In the genomic region with DNA sequence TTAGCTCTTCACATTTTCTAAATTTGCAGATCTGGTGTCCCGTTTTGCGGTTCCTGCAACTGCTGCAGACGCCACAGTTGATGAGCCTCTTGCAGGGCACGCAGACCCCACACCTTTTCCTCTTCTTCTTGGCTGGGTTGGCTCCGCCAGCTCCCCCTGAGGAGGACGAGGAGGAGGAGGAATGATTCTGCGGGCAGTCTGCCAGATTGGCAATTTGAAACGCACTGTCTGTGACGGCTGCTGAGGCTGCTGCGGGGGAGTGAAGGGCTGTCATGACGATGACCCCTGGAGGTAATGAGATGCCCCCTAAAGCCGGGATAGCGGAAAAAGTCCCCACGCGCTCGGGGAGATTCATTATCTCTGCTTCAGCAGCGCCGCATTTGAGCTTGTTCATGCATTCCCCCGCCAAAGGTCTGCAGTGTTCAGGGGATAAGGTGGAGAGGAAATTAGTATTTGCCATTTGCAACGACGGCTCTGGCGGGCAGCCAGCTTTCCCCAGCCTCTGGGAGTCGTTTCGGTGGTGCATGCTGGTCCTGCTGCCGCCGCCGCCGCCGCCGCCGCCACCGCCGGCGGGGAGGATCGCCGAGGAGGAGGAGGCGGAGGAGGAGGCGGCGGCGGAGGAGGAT, we compare ENCODE assay signal across 1 cellular context.
TF ChIP-seq lines count a peak whose summit lies in the region.

No MANE protein-coding gene starts in this region.

TF ChIP-seq in K562, 482 proteins besides CTCF, POLR2A, EP300 and RAD21 (continued from another document and continues in another):
- TF ChIP-seq RAD51 (IDR thresholded peaks at IDR 0.05; ENCODE audit: borderline replicate concordance, low read depth): no peak
- TF ChIP-seq TAF15 (IDR thresholded peaks at IDR 0.05; ENCODE audit: low read depth, low read length): no peak
- TF ChIP-seq HMG20A (CRISPR knock-in tag; conservative IDR thresholded peaks at IDR 0.05): no peak
- peak; percentile 57 to 61; a peak in 3 of 4 replicates for TF ChIP-seq KDM1A (IDR thresholded peaks at IDR 0.05)
- TF ChIP-seq ZNF133 (CRISPR knock-in tag; IDR thresholded peaks at IDR 0.05): no peak
- TF ChIP-seq RFX1 (IDR thresholded peaks at IDR 0.05): peak; percentile 76
- TF ChIP-seq, protein P1, sequence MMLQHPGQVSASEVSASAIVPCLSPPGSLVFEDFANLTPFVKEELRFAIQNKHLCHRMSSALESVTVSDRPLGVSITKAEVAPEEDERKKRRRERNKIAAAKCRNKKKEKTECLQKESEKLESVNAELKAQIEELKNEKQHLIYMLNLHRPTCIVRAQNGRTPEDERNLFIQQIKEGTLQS (IDR thresholded peaks at IDR 0.05): no peak
- TF ChIP-seq, protein P1 (CRISPR knock-in tag; conservative IDR thresholded peaks at IDR 0.05): no peak
- no peak for TF ChIP-seq PHB2 (IDR thresholded peaks at IDR 0.05; ENCODE audit: low read depth)
- 0 out of 4 replicates have a peak, but pooled peaks of 1 of the 2 experiments have one; percentile 11 for TF ChIP-seq TRIM24 (IDR thresholded peaks at IDR 0.05)
- TF ChIP-seq RB1 (IDR thresholded peaks at IDR 0.05; ENCODE audit: low read depth): 0 out of 2 replicates have a peak, but pooled peaks have one; percentile 21
- peak; percentile 61; the same call in 1 of the 2 replicates for TF ChIP-seq ARID1B (IDR thresholded peaks at IDR 0.05)
- peak; percentile 56 for TF ChIP-seq CBFA2T2 (conservative IDR thresholded peaks at IDR 0.05)
- TF ChIP-seq, protein P2, sequence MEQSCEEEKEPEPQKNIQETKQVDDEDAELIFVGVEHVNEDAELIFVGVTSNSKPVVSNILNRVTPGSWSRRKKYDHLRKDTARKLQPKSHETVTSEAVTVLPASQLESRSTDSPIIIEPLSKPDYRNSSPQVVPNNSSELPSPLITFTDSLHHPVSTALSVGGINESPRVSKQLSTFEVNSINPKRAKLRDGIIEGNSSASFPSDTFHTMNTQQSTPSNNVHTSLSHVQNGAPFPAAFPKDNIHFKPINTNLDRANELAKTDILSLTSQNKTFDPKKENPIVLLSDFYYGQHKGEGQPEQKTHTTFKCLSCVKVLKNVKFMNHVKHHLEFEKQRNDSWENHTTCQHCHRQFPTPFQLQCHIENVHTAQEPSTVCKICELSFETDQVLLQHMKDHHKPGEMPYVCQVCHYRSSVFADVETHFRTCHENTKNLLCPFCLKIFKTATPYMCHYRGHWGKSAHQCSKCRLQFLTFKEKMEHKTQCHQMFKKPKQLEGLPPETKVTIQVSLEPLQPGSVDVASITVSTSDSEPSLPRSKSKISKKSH (CRISPR knock-in tag; IDR thresholded peaks at IDR 0.05): no peak
- no peak for TF ChIP-seq U2AF1 (optimal IDR thresholded peaks at IDR 0.05; ENCODE audit: low read depth, low read length)
- no peak for TF ChIP-seq ATF1 (CRISPR knock-in tag; IDR thresholded peaks at IDR 0.05)
- TF ChIP-seq ATF1 (tag; IDR thresholded peaks at IDR 0.05): peak; percentile 72
- TF ChIP-seq CBX5 (IDR thresholded peaks at IDR 0.05; ENCODE audit: borderline replicate concordance, low read depth): 0 out of 2 replicates have a peak, but pooled peaks have one; percentile 8
- TF ChIP-seq HDAC2 (IDR thresholded peaks at IDR 0.05): peak; percentile 40; the same call in 1 of the 2 replicates
- peak; percentile 61; the same call in 1 of the 2 replicates for TF ChIP-seq NR2C1 (IDR thresholded peaks at IDR 0.05)
- peak; percentile 39; the same call in 1 of the 2 replicates for TF ChIP-seq NR2C1 (tag; IDR thresholded peaks at IDR 0.05)
- no peak for TF ChIP-seq SMARCB1 (IDR thresholded peaks at IDR 0.05; ENCODE audit: insufficient read length, low read depth)
- peak; percentile 90 for TF ChIP-seq ZNF263 (CRISPR knock-in tag; IDR thresholded peaks at IDR 0.05; ENCODE audit: borderline replicate concordance)
- TF ChIP-seq, protein P3, sequence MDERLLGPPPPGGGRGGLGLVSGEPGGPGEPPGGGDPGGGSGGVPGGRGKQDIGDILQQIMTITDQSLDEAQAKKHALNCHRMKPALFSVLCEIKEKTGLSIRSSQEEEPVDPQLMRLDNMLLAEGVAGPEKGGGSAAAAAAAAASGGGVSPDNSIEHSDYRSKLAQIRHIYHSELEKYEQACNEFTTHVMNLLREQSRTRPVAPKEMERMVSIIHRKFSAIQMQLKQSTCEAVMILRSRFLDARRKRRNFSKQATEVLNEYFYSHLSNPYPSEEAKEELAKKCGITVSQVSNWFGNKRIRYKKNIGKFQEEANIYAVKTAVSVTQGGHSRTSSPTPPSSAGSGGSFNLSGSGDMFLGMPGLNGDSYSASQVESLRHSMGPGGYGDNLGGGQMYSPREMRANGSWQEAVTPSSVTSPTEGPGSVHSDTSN (CRISPR knock-in tag; IDR thresholded peaks at IDR 0.05; ENCODE audit: low read depth): no peak
- TF ChIP-seq, protein P3 (tag; conservative IDR thresholded peaks at IDR 0.05; ENCODE audit: low read depth): 0 out of 2 replicates have a peak, but pooled peaks have one; percentile 19
- TF ChIP-seq MEIS2 (IDR thresholded peaks at IDR 0.05; ENCODE audit: partially characterized antibody): peak; percentile 61
- TF ChIP-seq, protein P4, sequence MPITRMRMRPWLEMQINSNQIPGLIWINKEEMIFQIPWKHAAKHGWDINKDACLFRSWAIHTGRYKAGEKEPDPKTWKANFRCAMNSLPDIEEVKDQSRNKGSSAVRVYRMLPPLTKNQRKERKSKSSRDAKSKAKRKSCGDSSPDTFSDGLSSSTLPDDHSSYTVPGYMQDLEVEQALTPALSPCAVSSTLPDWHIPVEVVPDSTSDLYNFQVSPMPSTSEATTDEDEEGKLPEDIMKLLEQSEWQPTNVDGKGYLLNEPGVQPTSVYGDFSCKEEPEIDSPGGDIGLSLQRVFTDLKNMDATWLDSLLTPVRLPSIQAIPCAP (CRISPR knock-in tag; IDR thresholded peaks at IDR 0.05; ENCODE audit: borderline replicate concordance): no peak
- TF ChIP-seq KLF16 (IDR thresholded peaks at IDR 0.05): peak; percentile 25; the same call in 1 of the 2 replicates
- no peak for TF ChIP-seq MXI1 (IDR thresholded peaks at IDR 0.05; ENCODE audit: low read depth, low read length)
- peak in 1 of 2 experiments; percentile 52; a peak in 2 of 4 replicates for TF ChIP-seq RCOR1 (IDR thresholded peaks at IDR 0.05; ENCODE audit: borderline replicate concordance in 1 of 2, low read depth in 2 of 2, low read length in 2 of 2)
- no peak for TF ChIP-seq TGIF2 (CRISPR knock-in tag; IDR thresholded peaks at IDR 0.05)
- TF ChIP-seq, protein P5, sequence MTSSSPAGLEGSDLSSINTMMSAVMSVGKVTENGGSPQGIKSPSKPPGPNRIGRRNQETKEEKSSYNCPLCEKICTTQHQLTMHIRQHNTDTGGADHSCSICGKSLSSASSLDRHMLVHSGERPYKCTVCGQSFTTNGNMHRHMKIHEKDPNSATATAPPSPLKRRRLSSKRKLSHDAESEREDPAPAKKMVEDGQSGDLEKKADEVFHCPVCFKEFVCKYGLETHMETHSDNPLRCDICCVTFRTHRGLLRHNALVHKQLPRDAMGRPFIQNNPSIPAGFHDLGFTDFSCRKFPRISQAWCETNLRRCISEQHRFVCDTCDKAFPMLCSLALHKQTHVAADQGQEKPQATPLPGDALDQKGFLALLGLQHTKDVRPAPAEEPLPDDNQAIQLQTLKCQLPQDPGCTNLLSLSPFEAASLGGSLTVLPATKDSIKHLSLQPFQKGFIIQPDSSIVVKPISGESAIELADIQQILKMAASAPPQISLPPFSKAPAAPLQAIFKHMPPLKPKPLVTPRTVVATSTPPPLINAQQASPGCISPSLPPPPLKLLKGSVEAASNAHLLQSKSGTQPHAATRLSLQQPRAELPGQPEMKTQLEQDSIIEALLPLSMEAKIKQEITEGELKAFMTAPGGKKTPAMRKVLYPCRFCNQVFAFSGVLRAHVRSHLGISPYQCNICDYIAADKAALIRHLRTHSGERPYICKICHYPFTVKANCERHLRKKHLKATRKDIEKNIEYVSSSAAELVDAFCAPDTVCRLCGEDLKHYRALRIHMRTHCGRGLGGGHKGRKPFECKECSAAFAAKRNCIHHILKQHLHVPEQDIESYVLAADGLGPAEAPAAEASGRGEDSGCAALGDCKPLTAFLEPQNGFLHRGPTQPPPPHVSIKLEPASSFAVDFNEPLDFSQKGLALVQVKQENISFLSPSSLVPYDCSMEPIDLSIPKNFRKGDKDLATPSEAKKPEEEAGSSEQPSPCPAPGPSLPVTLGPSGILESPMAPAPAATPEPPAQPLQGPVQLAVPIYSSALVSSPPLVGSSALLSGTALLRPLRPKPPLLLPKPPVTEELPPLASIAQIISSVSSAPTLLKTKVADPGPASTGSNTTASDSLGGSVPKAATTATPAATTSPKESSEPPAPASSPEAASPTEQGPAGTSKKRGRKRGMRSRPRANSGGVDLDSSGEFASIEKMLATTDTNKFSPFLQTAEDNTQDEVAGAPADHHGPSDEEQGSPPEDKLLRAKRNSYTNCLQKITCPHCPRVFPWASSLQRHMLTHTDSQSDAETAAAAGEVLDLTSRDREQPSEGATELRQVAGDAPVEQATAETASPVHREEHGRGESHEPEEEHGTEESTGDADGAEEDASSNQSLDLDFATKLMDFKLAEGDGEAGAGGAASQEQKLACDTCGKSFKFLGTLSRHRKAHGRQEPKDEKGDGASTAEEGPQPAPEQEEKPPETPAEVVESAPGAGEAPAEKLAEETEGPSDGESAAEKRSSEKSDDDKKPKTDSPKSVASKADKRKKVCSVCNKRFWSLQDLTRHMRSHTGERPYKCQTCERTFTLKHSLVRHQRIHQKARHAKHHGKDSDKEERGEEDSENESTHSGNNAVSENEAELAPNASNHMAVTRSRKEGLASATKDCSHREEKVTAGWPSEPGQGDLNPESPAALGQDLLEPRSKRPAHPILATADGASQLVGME (CRISPR knock-in tag; IDR thresholded peaks at IDR 0.05): no peak
- TF ChIP-seq, protein P6, sequence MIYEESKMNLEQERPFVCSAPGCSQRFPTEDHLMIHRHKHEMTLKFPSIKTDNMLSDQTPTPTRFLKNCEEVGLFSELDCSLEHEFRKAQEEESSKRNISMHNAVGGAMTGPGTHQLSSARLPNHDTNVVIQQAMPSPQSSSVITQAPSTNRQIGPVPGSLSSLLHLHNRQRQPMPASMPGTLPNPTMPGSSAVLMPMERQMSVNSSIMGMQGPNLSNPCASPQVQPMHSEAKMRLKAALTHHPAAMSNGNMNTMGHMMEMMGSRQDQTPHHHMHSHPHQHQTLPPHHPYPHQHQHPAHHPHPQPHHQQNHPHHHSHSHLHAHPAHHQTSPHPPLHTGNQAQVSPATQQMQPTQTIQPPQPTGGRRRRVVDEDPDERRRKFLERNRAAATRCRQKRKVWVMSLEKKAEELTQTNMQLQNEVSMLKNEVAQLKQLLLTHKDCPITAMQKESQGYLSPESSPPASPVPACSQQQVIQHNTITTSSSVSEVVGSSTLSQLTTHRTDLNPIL (CRISPR knock-in tag; IDR thresholded peaks at IDR 0.05): no peak
- TF ChIP-seq, protein P7, sequence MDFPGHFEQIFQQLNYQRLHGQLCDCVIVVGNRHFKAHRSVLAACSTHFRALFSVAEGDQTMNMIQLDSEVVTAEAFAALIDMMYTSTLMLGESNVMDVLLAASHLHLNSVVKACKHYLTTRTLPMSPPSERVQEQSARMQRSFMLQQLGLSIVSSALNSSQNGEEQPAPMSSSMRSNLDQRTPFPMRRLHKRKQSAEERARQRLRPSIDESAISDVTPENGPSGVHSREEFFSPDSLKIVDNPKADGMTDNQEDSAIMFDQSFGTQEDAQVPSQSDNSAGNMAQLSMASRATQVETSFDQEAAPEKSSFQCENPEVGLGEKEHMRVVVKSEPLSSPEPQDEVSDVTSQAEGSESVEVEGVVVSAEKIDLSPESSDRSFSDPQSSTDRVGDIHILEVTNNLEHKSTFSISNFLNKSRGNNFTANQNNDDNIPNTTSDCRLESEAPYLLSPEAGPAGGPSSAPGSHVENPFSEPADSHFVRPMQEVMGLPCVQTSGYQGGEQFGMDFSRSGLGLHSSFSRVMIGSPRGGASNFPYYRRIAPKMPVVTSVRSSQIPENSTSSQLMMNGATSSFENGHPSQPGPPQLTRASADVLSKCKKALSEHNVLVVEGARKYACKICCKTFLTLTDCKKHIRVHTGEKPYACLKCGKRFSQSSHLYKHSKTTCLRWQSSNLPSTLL (IDR thresholded peaks at IDR 0.05): no peak
- TF ChIP-seq CREB1 (IDR thresholded peaks at IDR 0.05): peak; percentile 59; the same call in 1 of the 2 replicates
- no peak for TF ChIP-seq CREB1 (CRISPR knock-in tag; IDR thresholded peaks at IDR 0.05)
- 0 out of 2 replicates have a peak, but pooled peaks have one; percentile 8 for TF ChIP-seq JUND (IDR thresholded peaks at IDR 0.05; ENCODE audit: borderline replicate concordance, low read depth, low read length)
- TF ChIP-seq JUND (tag; IDR thresholded peaks at IDR 0.05; ENCODE audit: borderline replicate concordance, low read depth, low read length): no peak
- peak; percentile 21; the same call in 1 of the 2 replicates for TF ChIP-seq TAL1 (IDR thresholded peaks at IDR 0.05)
- peak; percentile 63 for TF ChIP-seq SMARCE1 (IDR thresholded peaks at IDR 0.05)
